In the genomic region with DNA sequence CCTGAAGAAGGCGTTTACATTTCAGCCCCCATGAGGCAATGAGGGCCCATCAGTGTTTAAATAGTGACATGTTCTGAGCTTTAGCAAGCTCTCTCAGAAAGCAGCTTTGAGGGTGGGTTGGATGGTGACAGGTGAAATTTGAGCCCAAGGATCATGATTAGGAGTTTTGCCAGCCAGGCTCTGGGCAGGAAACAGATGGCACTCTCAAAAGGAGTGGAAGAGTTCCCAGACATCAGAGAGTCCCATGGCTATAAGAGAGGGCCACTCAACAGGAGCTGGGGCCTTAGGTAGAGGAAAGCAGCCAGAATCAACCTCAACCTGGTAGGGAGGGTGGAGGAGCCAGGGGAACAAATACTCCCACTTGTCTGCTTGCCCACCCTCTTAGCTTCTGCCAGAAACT, we compare ENCODE assay signal across 23 cellular contexts.
DNase-seq lines count a peak whose midpoint lies in the region; ATAC-seq and TF ChIP-seq lines count a peak whose summit lies in the region.
"Had no signal": no experiment of that assay in that cellular context is flagged by ENCODE, and none has a peak within 500 bp of the region (broad histone marks: within the 10 kb centered on the region; RNA-seq: fewer than 3 reads in every experiment).

No MANE protein-coding gene starts in this region.

- no peaks in the 10 kb centered on the region for H3K27me3 Mint-ChIP-seq in activated naive CD4-positive, alpha-beta T cell treated with anti-CD3 and anti-CD28 coated beads, Interleukin-2, amount 50 U/mL, for 24 hours
- H3K27me3 Mint-ChIP-seq in stimulated activated naive B cell treated with anti-CD40 and anti-IgM and Interleukin-4, amounts not matched to agents 10 μg/mL and 1 μg/mL and 100 μg/mL, for 72 hours: no peaks in the 10 kb centered on the region
- H3K27me3 Mint-ChIP-seq in GM23338 (ENCODE audit: insufficient read depth, low read depth, poor library complexity): no peaks in the 10 kb centered on the region
- H3K27me3 Mint-ChIP-seq: activated naive CD8-positive, alpha-beta T cell treated with anti-CD3 and anti-CD28 coated beads, Interleukin-2, amount 50 U/mL, for 24 hours; T-helper 17 cell had no signal

- H3K4me1 Mint-ChIP-seq in activated naive CD4-positive, alpha-beta T cell treated with anti-CD3 and anti-CD28 coated beads, Interleukin-2, amount 50 U/mL, for 24 hours: peaks cover 49% of the 10 kb centered on the region
- peaks cover 18 to 52% of the 10 kb centered on the region in 2 donors for H3K4me1 Mint-ChIP-seq in stimulated activated naive B cell treated with anti-CD40 and anti-IgM and Interleukin-4, amounts not matched to agents 10 μg/mL and 1 μg/mL and 100 μg/mL, for 72 hours
- no peaks in the 10 kb centered on the region for H3K4me1 Mint-ChIP-seq in GM23338
- H3K4me1 Mint-ChIP-seq: neural progenitor cell, T-helper 17 cell had no signal

- no peak for DNase-seq in activated naive CD4-positive, alpha-beta T cell (lab: John Stamatoyannopoulos, UW)
- DNase-seq in NCI-H2107 (lab: John Stamatoyannopoulos, UW) (peak; percentile 43), NCI-H524 (lab: John Stamatoyannopoulos, UW) (peak; percentile 95 to 99), NK-92 (lab: John Stamatoyannopoulos, UW; ENCODE audit: unreplicated experiment) (no peak), GM23338 (ENCODE audit: low spot score) (no peak)
- no peak for DNase-seq in stimulated activated naive B cell treated with anti-CD40 and anti-IgM and Interleukin-4, amounts not matched to agents 10 μg/mL and 1 μg/mL and 100 μg/mL, for 72 hours
- DNase-seq: activated effector memory CD4-positive, alpha-beta T cell treated with Interleukin-2 at 50 U/mL for 16 hours; activated naive CD8-positive, alpha-beta T cell treated with anti-CD3 and anti-CD28 coated beads, Interleukin-2, amount 50 U/mL, for 24 hours; COR-L47; kidney; MM.1S; T-helper 17 cell had no signal

- TF ChIP-seq CTCF in GM23338 (conservative IDR thresholded peaks at IDR 0.05; ENCODE audit: low read depth in 2 of 2): no peak

- no peak for ATAC-seq in stimulated activated naive B cell treated with anti-CD40 and anti-IgM and Interleukin-4, amounts not matched to agents 10 μg/mL and 1 μg/mL and 100 μg/mL, for 72 hours (replicated peaks)
- ATAC-seq in HG03159 (IDR thresholded peaks at IDR 0.05; ENCODE audit: unreplicated experiment) (no peak), GM23338 (no peak)
- ATAC-seq: activated naive CD8-positive, alpha-beta T cell treated with anti-CD3 and anti-CD28 coated beads, Interleukin-2, amount 50 U/mL, for 24 hours; K562; stimulated activated effector memory CD8-positive, alpha-beta T cell treated with anti-CD3 and anti-CD28 coated beads, Interleukin-12 subunit alpha, Interleukin-12 subunit beta, amount 100 ng/mL, for 72 hours; T-helper 17 cell had no signal

- H3K27ac Mint-ChIP-seq in activated naive CD4-positive, alpha-beta T cell treated with anti-CD3 and anti-CD28 coated beads, Interleukin-2, amount 50 U/mL, for 24 hours: peak overlapping the region; percentile 68
- peak overlapping the region; percentile 83 for H3K27ac Mint-ChIP-seq in stimulated activated naive B cell treated with anti-CD40 and anti-IgM and Interleukin-4, amounts not matched to agents 10 μg/mL and 1 μg/mL and 100 μg/mL, for 72 hours
- H3K27ac Mint-ChIP-seq in GM23338: no peak overlapping the region
- H3K27ac Mint-ChIP-seq: brain; neural progenitor cell; stimulated activated effector memory CD8-positive, alpha-beta T cell treated with anti-CD3 and anti-CD28 coated beads, Interleukin-12 subunit alpha, Interleukin-12 subunit beta, amount 100 ng/mL, for 72 hours; T-helper 17 cell had no signal

- H3K79me2 ChIP-seq in GM23338 (replicated peaks; ENCODE audit: insufficient read depth): no peaks in the 10 kb centered on the region

- H3K4me1 ChIP-seq in GM23338 (ENCODE audit: insufficient read depth): no peaks in the 10 kb centered on the region
- H3K4me1 ChIP-seq: HAP-1, neural progenitor cell, suprapubic skin had no signal

- H3K36me3 ChIP-seq in GM23338 (ENCODE audit: insufficient read depth): no peaks in the 10 kb centered on the region
- H3K36me3 ChIP-seq: HAP-1, neural progenitor cell, suprapubic skin had no signal

- H3K4me3 ChIP-seq in GM23338: no peak overlapping the region
- H3K4me3 ChIP-seq: HAP-1, K562, lung, neural progenitor cell, SK-N-MC, suprapubic skin had no signal

- H3K27ac ChIP-seq in GM23338 (ENCODE audit: low read depth): no peak overlapping the region
- H3K27ac ChIP-seq: neural progenitor cell, RWPE1, SK-N-MC, suprapubic skin had no signal

- no peaks in the 10 kb centered on the region for H4K20me1 ChIP-seq in GM23338 (replicated peaks; ENCODE audit: insufficient read depth)

- H3K27me3 ChIP-seq in GM23338 (ENCODE audit: insufficient read depth): no peaks in the 10 kb centered on the region
- H3K27me3 ChIP-seq: neural progenitor cell, suprapubic skin had no signal

- H2AFZ ChIP-seq in GM23338: no peak overlapping the region
- H2AFZ ChIP-seq: neural progenitor cell had no signal

- no peaks in the 10 kb centered on the region for H3F3A ChIP-seq in GM23338 (replicated peaks; ENCODE audit: low read depth)

- H3K4me2 ChIP-seq in GM23338: no peak overlapping the region
- H3K4me2 ChIP-seq: neural progenitor cell had no signal

- H3K4me3 Mint-ChIP-seq in activated naive CD4-positive, alpha-beta T cell treated with anti-CD3 and anti-CD28 coated beads, Interleukin-2, amount 50 U/mL, for 24 hours: no peak overlapping the region
- H3K4me3 Mint-ChIP-seq in stimulated activated naive B cell treated with anti-CD40 and anti-IgM and Interleukin-4, amounts not matched to agents 10 μg/mL and 1 μg/mL and 100 μg/mL, for 72 hours: no peak overlapping the region
- H3K4me3 Mint-ChIP-seq in GM23338: no peak overlapping the region
- H3K4me3 Mint-ChIP-seq: activated naive CD8-positive, alpha-beta T cell treated with anti-CD3 and anti-CD28 coated beads, Interleukin-2, amount 50 U/mL, for 24 hours; brain; neural progenitor cell; stimulated activated effector memory CD8-positive, alpha-beta T cell treated with anti-CD3 and anti-CD28 coated beads, Interleukin-12 subunit alpha, Interleukin-12 subunit beta, amount 100 ng/mL, for 72 hours; T-helper 17 cell had no signal

- H3K9me3 Mint-ChIP-seq in activated naive CD4-positive, alpha-beta T cell treated with anti-CD3 and anti-CD28 coated beads, Interleukin-2, amount 50 U/mL, for 24 hours: peaks cover 7% of the 10 kb centered on the region
- H3K9me3 Mint-ChIP-seq in stimulated activated naive B cell treated with anti-CD40 and anti-IgM and Interleukin-4, amounts not matched to agents 10 μg/mL and 1 μg/mL and 100 μg/mL, for 72 hours: peaks cover 2 to 12% of the 10 kb centered on the region in 2 donors
- H3K9me3 Mint-ChIP-seq in GM23338: peaks cover 29% of the 10 kb centered on the region; the same call in 2 of the 3 replicates
- H3K9me3 Mint-ChIP-seq: stimulated activated effector memory CD8-positive, alpha-beta T cell treated with anti-CD3 and anti-CD28 coated beads, Interleukin-12 subunit alpha, Interleukin-12 subunit beta, amount 100 ng/mL, for 72 hours had no signal

- H3K36me3 Mint-ChIP-seq in activated naive CD4-positive, alpha-beta T cell treated with anti-CD3 and anti-CD28 coated beads, Interleukin-2, amount 50 U/mL, for 24 hours: peaks cover 6% of the 10 kb centered on the region
- peaks cover 6 to 13% of the 10 kb centered on the region in 2 donors for H3K36me3 Mint-ChIP-seq in stimulated activated naive B cell treated with anti-CD40 and anti-IgM and Interleukin-4, amounts not matched to agents 10 μg/mL and 1 μg/mL and 100 μg/mL, for 72 hours
- no peaks in the 10 kb centered on the region for H3K36me3 Mint-ChIP-seq in GM23338 (ENCODE audit: low read depth)
- H3K36me3 Mint-ChIP-seq: brain; neural progenitor cell; stimulated activated effector memory CD8-positive, alpha-beta T cell treated with anti-CD3 and anti-CD28 coated beads, Interleukin-12 subunit alpha, Interleukin-12 subunit beta, amount 100 ng/mL, for 72 hours had no signal

- H3K9me2 ChIP-seq in GM23338 (ENCODE audit: insufficient read depth): no peaks in the 10 kb centered on the region

TF ChIP-seq in GM23338, 12 proteins besides CTCF, POLR2A, EP300 and RAD21 (continues in another document):
- no peak for TF ChIP-seq EZH2phosphoT487 (IDR thresholded peaks at IDR 0.05; ENCODE audit: unreplicated experiment)

Comparison
In these comparisons a context has a peak if more than half of its experiments do, and no peak if none do; other contexts are left out.
1. DNase-seq: peak in NCI-H2107 (single experiment) and NCI-H524 (2 of 2); none in activated naive CD4-positive, alpha-beta T cell (0 of 4), stimulated activated naive B cell treated with anti-CD40 and anti-IgM and Interleukin-4, amounts not matched to agents 10 μg/mL and 1 μg/mL and 100 μg/mL, for 72 hours (single experiment), NK-92 (single experiment) and GM23338 (single experiment).